In the genomic region with DNA sequence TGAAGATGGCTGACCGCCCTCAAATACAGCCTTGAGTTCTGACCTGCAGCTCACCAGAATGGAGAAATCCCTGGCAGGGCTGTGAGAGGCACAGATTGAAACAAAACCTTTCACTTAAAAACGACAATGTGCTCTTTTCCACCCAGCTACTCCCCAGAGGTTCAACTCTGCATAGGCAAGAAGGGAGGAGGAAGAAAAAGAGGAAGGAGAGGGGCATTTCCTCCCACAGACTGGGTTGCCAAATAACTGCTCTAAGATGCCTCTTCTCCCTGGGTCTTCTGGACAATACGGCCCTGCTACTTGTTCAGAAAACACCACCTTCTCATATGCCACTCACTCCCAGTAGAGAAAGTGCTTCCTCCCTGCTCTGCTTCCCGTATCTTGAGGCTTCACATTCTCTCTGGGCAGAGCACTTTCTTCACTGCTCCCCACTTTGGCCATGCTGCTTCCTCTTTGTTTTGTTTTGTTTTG, we compare ENCODE assay signal across 12 cellular contexts.
A peak's percentile ranks its signal among the peaks of the same experiment; 100 is the strongest.
DNase-seq lines count a peak whose midpoint lies in the region; ATAC-seq and TF ChIP-seq lines count a peak whose summit lies in the region.
"Had no signal": no experiment of that assay in that cellular context is flagged by ENCODE, and none has a peak within 500 bp of the region (broad histone marks: within the 10 kb centered on the region; RNA-seq: fewer than 3 reads in every experiment).

No MANE protein-coding gene starts in this region.

- H3K4me3 Mint-ChIP-seq in IgD-negative memory B cell (peak overlapping the region; percentile 40 to 88 (median 74)), glutamatergic neuron (ENCODE audit: unreplicated experiment) (no peak overlapping the region)
- H3K4me3 Mint-ChIP-seq in stimulated activated naive B cell treated with anti-CD40 and anti-IgM and Interleukin-4, amounts not matched to agents 10 μg/mL and 1 μg/mL and 100 μg/mL, for 72 hours: peak overlapping the region; percentile 65 to 68
- H3K4me3 Mint-ChIP-seq in activated T-cell treated with anti-CD3 and anti-CD28 coated beads, Interleukin-2, amount 50 U/mL, for 72 hours: no peak overlapping the region
- H3K4me3 Mint-ChIP-seq: H9 had no signal

- ATAC-seq in right cardiac atrium: peak; percentile 35 to 53
- peak; percentile 82 to 83 for ATAC-seq in stimulated activated naive B cell treated with anti-CD40 and anti-IgM and Interleukin-4, amounts not matched to agents 10 μg/mL and 1 μg/mL and 100 μg/mL, for 72 hours (replicated peaks)
- no peak for ATAC-seq in activated T-cell treated with anti-CD3 and anti-CD28 coated beads, Interleukin-2, amount 50 U/mL, for 72 hours (replicated peaks in 1 of 2)
- no peak for ATAC-seq in HG03571 (IDR thresholded peaks at IDR 0.05; ENCODE audit: unreplicated experiment)

- DNase-seq in SKM-1 treated with dmso at 0.1 percent for 144 hours (lab: John Stamatoyannopoulos, UW; ENCODE audit: unreplicated experiment) (peak; percentile 99), right cardiac atrium (no peak), NCI-H1105 (lab: John Stamatoyannopoulos, UW) (no peak), glutamatergic neuron (no peak)
- DNase-seq in stimulated activated naive B cell treated with anti-CD40 and anti-IgM and Interleukin-4, amounts not matched to agents 10 μg/mL and 1 μg/mL and 100 μg/mL, for 72 hours: no peak
- DNase-seq in activated T-cell treated with anti-CD3 and anti-CD28 coated beads, Interleukin-2, amount 50 U/mL, for 72 hours: no peak
- DNase-seq: H9, psoas muscle had no signal

- H3K9me3 ChIP-seq in right cardiac atrium (ENCODE audit: control insufficient read depth, low read length): no peaks in the 10 kb centered on the region
- H3K9me3 ChIP-seq: Peyer's patch, psoas muscle, suprapubic skin had no signal

- no peak overlapping the region for H3K4me3 ChIP-seq in right cardiac atrium (ENCODE audit: low read length)
- H3K4me3 ChIP-seq: Peyer's patch, psoas muscle, suprapubic skin had no signal

- 67% methylated on average over 4 of the region's 4 CpGs for WGBS in right cardiac atrium

- peaks cover 3% of the 10 kb centered on the region for H3K4me1 ChIP-seq in right cardiac atrium (ENCODE audit: control insufficient read depth, insufficient read depth, low read length)

- no peak for TF ChIP-seq CTCF in glutamatergic neuron (IDR thresholded peaks at IDR 0.05; ENCODE audit: partially characterized antibody, unreplicated experiment)

- peaks cover 33 to 36% (median 34%) of the 10 kb centered on the region in 3 donors for H3K4me1 Mint-ChIP-seq in IgD-negative memory B cell
- H3K4me1 Mint-ChIP-seq in stimulated activated naive B cell treated with anti-CD40 and anti-IgM and Interleukin-4, amounts not matched to agents 10 μg/mL and 1 μg/mL and 100 μg/mL, for 72 hours: peaks cover 40 to 61% of the 10 kb centered on the region in 2 donors
- peaks cover 17% of the 10 kb centered on the region for H3K4me1 Mint-ChIP-seq in glutamatergic neuron (ENCODE audit: low read depth, unreplicated experiment)
- H3K4me1 Mint-ChIP-seq in activated T-cell treated with anti-CD3 and anti-CD28 coated beads, Interleukin-2, amount 50 U/mL, for 72 hours (ENCODE audit: low read depth): peaks cover 7% of the 10 kb centered on the region

- H3K27me3 Mint-ChIP-seq in IgD-negative memory B cell (no peaks in the 10 kb centered on the region), glutamatergic neuron (ENCODE audit: unreplicated experiment) (peaks cover 3% of the 10 kb centered on the region)
- no peaks in the 10 kb centered on the region for H3K27me3 Mint-ChIP-seq in stimulated activated naive B cell treated with anti-CD40 and anti-IgM and Interleukin-4, amounts not matched to agents 10 μg/mL and 1 μg/mL and 100 μg/mL, for 72 hours
- H3K27me3 Mint-ChIP-seq in activated T-cell treated with anti-CD3 and anti-CD28 coated beads, Interleukin-2, amount 50 U/mL, for 72 hours (ENCODE audit: low read depth): peaks cover 3% of the 10 kb centered on the region

- H3K27me3 ChIP-seq in right cardiac atrium (ENCODE audit: control insufficient read depth, insufficient read depth): no peaks in the 10 kb centered on the region
- H3K27me3 ChIP-seq: Peyer's patch, suprapubic skin had no signal

- no peaks in the 10 kb centered on the region for H3K9me3 Mint-ChIP-seq in IgD-negative memory B cell
- no peaks in the 10 kb centered on the region for H3K9me3 Mint-ChIP-seq in stimulated activated naive B cell treated with anti-CD40 and anti-IgM and Interleukin-4, amounts not matched to agents 10 μg/mL and 1 μg/mL and 100 μg/mL, for 72 hours
- peaks cover 2% of the 10 kb centered on the region for H3K9me3 Mint-ChIP-seq in glutamatergic neuron (ENCODE audit: unreplicated experiment)
- no peaks in the 10 kb centered on the region for H3K9me3 Mint-ChIP-seq in activated T-cell treated with anti-CD3 and anti-CD28 coated beads, Interleukin-2, amount 50 U/mL, for 72 hours
- H3K9me3 Mint-ChIP-seq: H9 had no signal

- H3K27ac ChIP-seq in right cardiac atrium (ENCODE audit: low read length): no peak overlapping the region
- H3K27ac ChIP-seq: suprapubic skin had no signal

- intact Hi-C loops in right cardiac atrium (cut with DNase I): no loop called here

- H3K27ac Mint-ChIP-seq in IgD-negative memory B cell (peak overlapping the region; percentile 82 to 91 (median 91)), glutamatergic neuron (ENCODE audit: unreplicated experiment) (no peak overlapping the region)
- H3K27ac Mint-ChIP-seq in stimulated activated naive B cell treated with anti-CD40 and anti-IgM and Interleukin-4, amounts not matched to agents 10 μg/mL and 1 μg/mL and 100 μg/mL, for 72 hours: peak overlapping the region; percentile 88
- no peak overlapping the region for H3K27ac Mint-ChIP-seq in activated T-cell treated with anti-CD3 and anti-CD28 coated beads, Interleukin-2, amount 50 U/mL, for 72 hours

- H3K36me3 Mint-ChIP-seq in IgD-negative memory B cell (no peaks in the 10 kb centered on the region), glutamatergic neuron (ENCODE audit: unreplicated experiment) (no peaks in the 10 kb centered on the region)
- peaks cover 5 to 26% of the 10 kb centered on the region in 2 donors for H3K36me3 Mint-ChIP-seq in stimulated activated naive B cell treated with anti-CD40 and anti-IgM and Interleukin-4, amounts not matched to agents 10 μg/mL and 1 μg/mL and 100 μg/mL, for 72 hours
- H3K36me3 Mint-ChIP-seq in activated T-cell treated with anti-CD3 and anti-CD28 coated beads, Interleukin-2, amount 50 U/mL, for 72 hours (ENCODE audit: insufficient read depth in 2 of 2): no peaks in the 10 kb centered on the region

Comparison
In these comparisons a context has a peak if more than half of its experiments do, and no peak if none do; other contexts are left out.
1. H3K27ac Mint-ChIP-seq: peak in IgD-negative memory B cell (3 of 3) and stimulated activated naive B cell treated with anti-CD40 and anti-IgM and Interleukin-4, amounts not matched to agents 10 μg/mL and 1 μg/mL and 100 μg/mL, for 72 hours (single experiment); none in glutamatergic neuron (single experiment) and activated T-cell treated with anti-CD3 and anti-CD28 coated beads, Interleukin-2, amount 50 U/mL, for 72 hours (single experiment).
2. H3K4me3 Mint-ChIP-seq: peak in IgD-negative memory B cell (4 of 4) and stimulated activated naive B cell treated with anti-CD40 and anti-IgM and Interleukin-4, amounts not matched to agents 10 μg/mL and 1 μg/mL and 100 μg/mL, for 72 hours (2 of 2); none in glutamatergic neuron (single experiment) and activated T-cell treated with anti-CD3 and anti-CD28 coated beads, Interleukin-2, amount 50 U/mL, for 72 hours (0 of 2).
3. ATAC-seq: peak in right cardiac atrium (2 of 2) and stimulated activated naive B cell treated with anti-CD40 and anti-IgM and Interleukin-4, amounts not matched to agents 10 μg/mL and 1 μg/mL and 100 μg/mL, for 72 hours (2 of 2); none in activated T-cell treated with anti-CD3 and anti-CD28 coated beads, Interleukin-2, amount 50 U/mL, for 72 hours (0 of 2) and HG03571 (single experiment).